Comparison of ENCODE assay signal across 12 cellular contexts in genomic region chr6:131948221-131948661, GRCh38. TPM values are rescaled to one million over a fixed set of nuclear protein-coding genes. Genes with fewer than 3 reads are reported as not detected.
DNase-seq lines count a peak whose midpoint lies in the region; ATAC-seq and TF ChIP-seq lines count a peak whose summit lies in the region.
"Had no signal": no experiment of that assay in that cellular context is flagged by ENCODE, and none has a peak within 500 bp of the region (broad histone marks: within the 10 kb centered on the region; RNA-seq: fewer than 3 reads in every experiment).

No MANE protein-coding gene starts in this region.

- POLR2A ChIA-PET in activated CD4-positive, alpha-beta memory T cell treated with anti-CD3 and anti-CD28 coated beads, Interleukin-2, amount 10 ng/mL, durations not matched to agents 7 days and 5 days (lab: Charles Lee) = no interaction called here
- POLR2A ChIA-PET in PC-9 (lab: Charles Lee; ENCODE audit: unreplicated experiment) = no interaction called here

- no peaks in the 10 kb centered on the region for H3K9me3 ChIP-seq in adipocyte (ENCODE audit: control insufficient read depth, low read length)
- H3K9me3 ChIP-seq in hepatocyte (ENCODE audit: low read depth) = no peaks in the 10 kb centered on the region
- no peaks in the 10 kb centered on the region; the same call in 1 of the 2 replicates for H3K9me3 ChIP-seq in PC-9 (ENCODE audit: insufficient read depth, low read depth)

- H3K4me1 ChIP-seq in adipocyte (ENCODE audit: control insufficient read depth, insufficient read depth, low read length) (peaks cover 26% of the 10 kb centered on the region), hepatocyte (ENCODE audit: insufficient read depth) (peaks cover 13% of the 10 kb centered on the region), rectal smooth muscle tissue (ENCODE audit: control insufficient read depth, insufficient read depth, low read length) (peaks cover 7% of the 10 kb centered on the region), PC-9 (replicated peaks; ENCODE audit: insufficient read depth) (peaks cover 18% of the 10 kb centered on the region)

- H3K36me3 ChIP-seq in adipocyte (ENCODE audit: control insufficient read depth, insufficient read depth, low read length, severe bottlenecking) (no peaks in the 10 kb centered on the region), hepatocyte (replicated peaks; ENCODE audit: insufficient read depth, low read depth) (no peaks in the 10 kb centered on the region), rectal smooth muscle tissue (ENCODE audit: control insufficient read depth, insufficient read depth, low read length) (no peaks in the 10 kb centered on the region), PC-9 (ENCODE audit: low read depth) (no peaks in the 10 kb centered on the region)

- no TSS peak for BruUV-seq in Calu3 (replicated peaks; lab: Mats Ljungman, UMichigan)
- no TSS peak for BruUV-seq in PC-9 (replicated peaks; lab: Mats Ljungman, UMichigan)

- H3K79me2 ChIP-seq in hepatocyte = no peaks in the 10 kb centered on the region
- H3K79me2 ChIP-seq in PC-9 (ENCODE audit: low read depth) = no peaks in the 10 kb centered on the region

- H3K9ac ChIP-seq in adipocyte (ENCODE audit: low read length) (peak overlapping the region; percentile 88), rectal smooth muscle tissue (ENCODE audit: low read length) (no peak overlapping the region)

- H3K27ac Mint-ChIP-seq in Calu3 (ENCODE audit: unreplicated experiment) = peak overlapping the region; percentile 94
- H3K27ac Mint-ChIP-seq in activated CD4-positive, alpha-beta memory T cell treated with anti-CD3 and anti-CD28 coated beads, Interleukin-2, amount 10 ng/mL, durations not matched to agents 7 days and 5 days = no peak overlapping the region
- H3K27ac Mint-ChIP-seq: CD4-positive, alpha-beta T cell had no signal

- TF ChIP-seq CTCF in Calu3 (IDR thresholded peaks at IDR 0.05; ENCODE audit: unreplicated experiment) (no peak), hepatocyte (IDR thresholded peaks at IDR 0.05; ENCODE audit: poor library complexity) (no peak), PC-9 (conservative IDR thresholded peaks at IDR 0.05) (no peak)

- H3F3A ChIP-seq in PC-9 (ENCODE audit: insufficient read depth, low read depth) = no peaks in the 10 kb centered on the region; the same call in 1 of the 2 replicates

- intact Hi-C loops in Calu3 (cut with micrococcal nuclease; ENCODE audit: unreplicated experiment) (no loop called here), PC-9 (cut with micrococcal nuclease; ENCODE audit: unreplicated experiment) (no loop called here)

- WGBS in hepatocyte (ENCODE audit: low lambda C conversion rate, missing lambda C conversion rate) = 89% methylated on average over 3 of the region's 3 CpGs

- H3K27ac ChIP-seq in hepatocyte = peak overlapping the region; percentile 89
- H3K27ac ChIP-seq in rectal smooth muscle tissue (ENCODE audit: low read depth, low read length) = peak overlapping the region; percentile 81
- H3K27ac ChIP-seq in PC-9 = no peak overlapping the region

- CTCF ChIA-PET in Calu3 (lab: Charles Lee) = interaction anchor here (0.7 to 1.3 kb wide), 3 partner anchors 11 to 152 kb away, joined by 3 to 4 read pairs (median 3); no protein-coding TSS in a partner anchor
- CTCF ChIA-PET in activated CD4-positive, alpha-beta memory T cell treated with anti-CD3 and anti-CD28 coated beads, Interleukin-2, amount 10 ng/mL, durations not matched to agents 7 days and 5 days (lab: Charles Lee) = no interaction called here
- CTCF ChIA-PET in PC-9 (lab: Charles Lee) = no interaction called here

- H3K27me3 ChIP-seq in adipocyte (replicated peaks; ENCODE audit: control insufficient read depth, insufficient read depth, low read length) = no peaks in the 10 kb centered on the region
- no peaks in the 10 kb centered on the region for H3K27me3 ChIP-seq in hepatocyte
- H3K27me3 ChIP-seq in rectal smooth muscle tissue (ENCODE audit: control insufficient read depth, insufficient read depth, low read length) = no peaks in the 10 kb centered on the region
- H3K27me3 ChIP-seq in PC-9 (ENCODE audit: insufficient read depth, low read depth) = no peaks in the 10 kb centered on the region

- no peaks in the 10 kb centered on the region for H3K9me2 ChIP-seq in hepatocyte (replicated peaks; ENCODE audit: insufficient read depth)
- H3K9me2 ChIP-seq in PC-9 (ENCODE audit: insufficient read depth) = no peaks in the 10 kb centered on the region; the same call in 1 of the 2 replicates

- H3K9me3 Mint-ChIP-seq in Calu3 (ENCODE audit: low read depth, unreplicated experiment) = no peaks in the 10 kb centered on the region
- no peaks in the 10 kb centered on the region for H3K9me3 Mint-ChIP-seq in activated CD4-positive, alpha-beta memory T cell treated with anti-CD3 and anti-CD28 coated beads, Interleukin-2, amount 10 ng/mL, durations not matched to agents 7 days and 5 days
- H3K9me3 Mint-ChIP-seq: CD4-positive, alpha-beta T cell had no signal

- H3K4me3 ChIP-seq in adipocyte (ENCODE audit: low read length) (peak overlapping the region; percentile 87), hepatocyte (no peak overlapping the region), rectal smooth muscle tissue (ENCODE audit: low read length) (peak overlapping the region; percentile 51), PC-9 (no peak overlapping the region)

- H3K36me3 Mint-ChIP-seq in Calu3 (ENCODE audit: insufficient read depth, unreplicated experiment) = peaks cover 57% of the 10 kb centered on the region
- no peaks in the 10 kb centered on the region for H3K36me3 Mint-ChIP-seq in activated CD4-positive, alpha-beta memory T cell treated with anti-CD3 and anti-CD28 coated beads, Interleukin-2, amount 10 ng/mL, durations not matched to agents 7 days and 5 days (ENCODE audit: low read depth)

- H3K4me3 Mint-ChIP-seq in Calu3 (ENCODE audit: low read depth, unreplicated experiment) = peak overlapping the region; percentile 85
- no peak overlapping the region for H3K4me3 Mint-ChIP-seq in activated CD4-positive, alpha-beta memory T cell treated with anti-CD3 and anti-CD28 coated beads, Interleukin-2, amount 10 ng/mL, durations not matched to agents 7 days and 5 days
- H3K4me3 Mint-ChIP-seq: CD4-positive, alpha-beta T cell had no signal

- H4K20me1 ChIP-seq in hepatocyte (ENCODE audit: insufficient read depth, poor library complexity, severe bottlenecking) = no peaks in the 10 kb centered on the region
- H4K20me1 ChIP-seq in PC-9 (ENCODE audit: insufficient read depth) = no peaks in the 10 kb centered on the region

- DNase-seq in Calu3 (no peak), adipocyte (ENCODE audit: low read depth) (peak; percentile 50), hepatocyte (ENCODE audit: low spot score) (no peak), retina (no peak), PC-9 (no peak)
- DNase-seq in activated CD4-positive, alpha-beta memory T cell treated with anti-CD3 and anti-CD28 coated beads, Interleukin-2, amount 10 ng/mL, durations not matched to agents 7 days and 5 days = no peak
- DNase-seq: CD4-positive, alpha-beta T cell; cerebellar nuclear complex; NCI-H774; T-helper 1 cell had no signal

- peaks cover 37% of the 10 kb centered on the region for H3K4me1 Mint-ChIP-seq in Calu3 (ENCODE audit: low read depth, unreplicated experiment)
- peaks cover 11% of the 10 kb centered on the region for H3K4me1 Mint-ChIP-seq in activated CD4-positive, alpha-beta memory T cell treated with anti-CD3 and anti-CD28 coated beads, Interleukin-2, amount 10 ng/mL, durations not matched to agents 7 days and 5 days

- H3K27me3 Mint-ChIP-seq in Calu3 (ENCODE audit: unreplicated experiment) = no peaks in the 10 kb centered on the region
- peaks cover 60% of the 10 kb centered on the region for H3K27me3 Mint-ChIP-seq in activated CD4-positive, alpha-beta memory T cell treated with anti-CD3 and anti-CD28 coated beads, Interleukin-2, amount 10 ng/mL, durations not matched to agents 7 days and 5 days

- ATAC-seq in HG03196 (IDR thresholded peaks at IDR 0.05; ENCODE audit: unreplicated experiment) = no peak

- no peak overlapping the region for H2AFZ ChIP-seq in hepatocyte
- no peak overlapping the region for H2AFZ ChIP-seq in PC-9

- H3K4me2 ChIP-seq in hepatocyte = peak overlapping the region; percentile 71
- H3K4me2 ChIP-seq in PC-9 = no peak overlapping the region

RNA-seq across cellular contexts. Expression of gene CCN2, which starts 2.9 kb away (rescaled TPM):
- 159 and 373 TPM in 2 replicates for total RNA-seq in Calu3 (2022)
- 116 and 147 TPM in 2 replicates for total RNA-seq in hepatocyte
- polyA plus RNA-seq in hepatocyte = 296 and 300 TPM in 2 replicates
- not detected for total RNA-seq in activated CD4-positive, alpha-beta memory T cell treated with anti-CD3 and anti-CD28 coated beads, Interleukin-2, amount 10 ng/mL, durations not matched to agents 7 days and 5 days
- total RNA-seq in PC-9 (2021) = 20.2 and 34.1 TPM in 2 replicates

Comparison
In these comparisons a context has a peak if more than half of its experiments do, and no peak if none do; other contexts are left out.
1. H3K4me3 ChIP-seq: peak in adipocyte (single experiment) and rectal smooth muscle tissue (single experiment); none in hepatocyte (single experiment) and PC-9 (single experiment).
2. RNA of gene CCN2, which starts 2.9 kb away (total RNA-seq): 159 to 373 TPM in Calu3, 116 to 147 TPM in hepatocyte and 20.2 to 34.1 TPM in PC-9; not detected in activated CD4-positive, alpha-beta memory T cell treated with anti-CD3 and anti-CD28 coated beads, Interleukin-2, amount 10 ng/mL, durations not matched to agents 7 days and 5 days; every median in the first group is over 10 times any median in the second.